2 cellular contexts compared by ENCODE assay signal in genomic region chr22:46068176-46068907, GRCh38.
TF ChIP-seq lines count a peak whose summit lies in the region.

No MANE protein-coding gene starts in this region.

TF ChIP-seq in liver, 16 proteins besides CTCF, POLR2A, EP300 and RAD21 (continued from another document):
- TF ChIP-seq REST (IDR thresholded peaks at IDR 0.05) (no peak), FOXA2 (IDR thresholded peaks at IDR 0.05) (no peak), SP1 (IDR thresholded peaks at IDR 0.05) (no peak), HNF4G (IDR thresholded peaks at IDR 0.05) (no peak), MAX (IDR thresholded peaks at IDR 0.05) (no peak), EGR1 (IDR thresholded peaks at IDR 0.05; ENCODE audit: low read depth in 2 of 2) (no peak), JUND (IDR thresholded peaks at IDR 0.05) (no peak), FOXA1 (IDR thresholded peaks at IDR 0.05) (no peak), HNF4A (conservative IDR thresholded peaks at IDR 0.05) (no peak), RXRA (IDR thresholded peaks at IDR 0.05) (no peak), ATF3 (IDR thresholded peaks at IDR 0.05) (no peak), YY1 (IDR thresholded peaks at IDR 0.05) (no peak), TAF1 (conservative IDR thresholded peaks at IDR 0.05) (no peak), GABPA (IDR thresholded peaks at IDR 0.05 in 1 of 2, conservative IDR thresholded peaks at IDR 0.05 in 1 of 2) (no peak)
- TF ChIP-seq, protein P1, sequence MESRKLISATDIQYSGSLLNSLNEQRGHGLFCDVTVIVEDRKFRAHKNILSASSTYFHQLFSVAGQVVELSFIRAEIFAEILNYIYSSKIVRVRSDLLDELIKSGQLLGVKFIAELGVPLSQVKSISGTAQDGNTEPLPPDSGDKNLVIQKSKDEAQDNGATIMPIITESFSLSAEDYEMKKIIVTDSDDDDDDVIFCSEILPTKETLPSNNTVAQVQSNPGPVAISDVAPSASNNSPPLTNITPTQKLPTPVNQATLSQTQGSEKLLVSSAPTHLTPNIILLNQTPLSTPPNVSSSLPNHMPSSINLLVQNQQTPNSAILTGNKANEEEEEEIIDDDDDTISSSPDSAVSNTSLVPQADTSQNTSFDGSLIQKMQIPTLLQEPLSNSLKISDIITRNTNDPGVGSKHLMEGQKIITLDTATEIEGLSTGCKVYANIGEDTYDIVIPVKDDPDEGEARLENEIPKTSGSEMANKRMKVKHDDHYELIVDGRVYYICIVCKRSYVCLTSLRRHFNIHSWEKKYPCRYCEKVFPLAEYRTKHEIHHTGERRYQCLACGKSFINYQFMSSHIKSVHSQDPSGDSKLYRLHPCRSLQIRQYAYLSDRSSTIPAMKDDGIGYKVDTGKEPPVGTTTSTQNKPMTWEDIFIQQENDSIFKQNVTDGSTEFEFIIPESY (IDR thresholded peaks at IDR 0.05), result no peak

TF ChIP-seq in HepG2, 621 proteins besides CTCF, POLR2A, EP300 and RAD21 (continued from another document):
- TF ChIP-seq, protein P2, sequence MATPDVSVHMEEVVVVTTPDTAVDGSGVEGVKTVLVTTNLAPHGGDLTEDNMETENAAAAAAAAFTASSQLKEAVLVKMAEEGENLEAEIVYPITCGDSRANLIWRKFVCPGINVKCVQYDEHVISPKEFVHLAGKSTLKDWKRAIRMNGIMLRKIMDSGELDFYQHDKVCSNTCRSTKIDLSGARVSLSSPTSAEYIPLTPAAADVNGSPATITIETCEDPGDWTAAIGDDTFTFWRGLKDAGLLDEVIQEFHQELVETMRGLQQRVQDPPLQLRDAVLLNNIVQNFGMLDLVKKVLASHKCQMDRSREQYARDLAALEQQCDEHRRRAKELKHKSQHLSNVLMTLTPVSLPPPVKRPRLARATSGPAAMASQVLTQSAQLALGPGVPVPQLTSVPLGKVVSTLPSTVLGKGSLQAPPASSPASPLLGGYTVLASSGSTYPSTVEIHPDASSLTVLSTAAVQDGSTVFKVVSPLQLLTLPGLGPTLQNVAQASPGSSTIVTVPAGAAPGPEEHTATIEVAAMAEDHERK (CRISPR knock-in tag; IDR thresholded peaks at IDR 0.05; ENCODE audit: low read depth), result no peak
- TF ChIP-seq ZSCAN9 (CRISPR knock-in tag; IDR thresholded peaks at IDR 0.05; ENCODE audit: borderline replicate concordance), result no peak
- no peak for TF ChIP-seq ZNF12 (CRISPR knock-in tag; IDR thresholded peaks at IDR 0.05)
- TF ChIP-seq ARID3A (IDR thresholded peaks at IDR 0.05; ENCODE audit: low read depth, low read length), result no peak
- TF ChIP-seq, protein P3, sequence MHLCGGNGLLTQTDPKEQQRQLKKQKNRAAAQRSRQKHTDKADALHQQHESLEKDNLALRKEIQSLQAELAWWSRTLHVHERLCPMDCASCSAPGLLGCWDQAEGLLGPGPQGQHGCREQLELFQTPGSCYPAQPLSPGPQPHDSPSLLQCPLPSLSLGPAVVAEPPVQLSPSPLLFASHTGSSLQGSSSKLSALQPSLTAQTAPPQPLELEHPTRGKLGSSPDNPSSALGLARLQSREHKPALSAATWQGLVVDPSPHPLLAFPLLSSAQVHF (CRISPR knock-in tag; IDR thresholded peaks at IDR 0.05), result no peak
